Comparison of ENCODE assay signal across 8 cellular contexts in the genomic region with DNA sequence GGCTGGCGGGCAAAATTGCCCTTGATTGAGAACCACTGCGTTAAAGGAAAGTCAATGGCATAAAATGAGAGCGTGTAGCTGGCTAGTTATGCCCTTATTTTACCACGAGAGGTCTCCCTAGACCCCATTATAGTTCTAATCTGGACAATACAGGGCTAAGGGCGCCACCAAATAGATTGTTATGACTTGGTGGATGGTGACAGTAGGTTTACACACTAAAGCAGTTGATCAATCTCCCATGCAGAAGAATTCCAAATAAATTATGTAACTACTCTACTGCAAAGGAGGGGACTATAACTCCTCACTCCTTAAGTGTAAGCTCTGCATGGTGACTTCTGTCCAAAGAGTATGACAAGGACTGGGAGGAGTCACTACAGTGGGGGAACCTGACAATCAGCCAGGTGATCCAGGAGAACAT. TPM values are rescaled to one million over a fixed set of nuclear protein-coding genes. Genes with fewer than 3 reads are reported as not detected.
DNase-seq lines count a peak whose midpoint lies in the region; ATAC-seq and TF ChIP-seq lines count a peak whose summit lies in the region.

No MANE protein-coding gene starts in this region.

- WGBS in esophagus squamous epithelium, 2 donors = 0 to 4% methylated on average over 5 of the region's 5 CpGs

- DNase-seq in activated CD8-positive, alpha-beta memory T cell treated with anti-CD3 and anti-CD28 coated beads for 24 hours = peak; percentile 62
- DNase-seq in activated CD8-positive, alpha-beta memory T cell treated with anti-CD3 and anti-CD28 coated beads, Interleukin-2, amount 50 U/mL, for 48 hours = no peak
- DNase-seq in HK-2 (ENCODE audit: unreplicated experiment) (peak; percentile 24), NCI-H524 treated with DMSO at 0.1 percent for 48 hours (lab: John Stamatoyannopoulos, UW) (peak; percentile 45), esophagus squamous epithelium (lab: John Stamatoyannopoulos, UW) (no peak), naive B cell (peak; percentile 63)
- peak; percentile 39 for DNase-seq in activated CD4-positive, alpha-beta memory T cell treated with anti-CD3 and anti-CD28 coated beads for 36 hours

- no peak for TF ChIP-seq POLR2A in esophagus squamous epithelium (IDR thresholded peaks at IDR 0.05)

- H3K27ac Mint-ChIP-seq in activated CD4-positive, alpha-beta memory T cell treated with anti-CD3 and anti-CD28 coated beads for 36 hours = peak overlapping the region; percentile 5
- H3K27ac Mint-ChIP-seq in naive B cell = no peak overlapping the region

- CTCF ChIA-PET in activated CD4-positive, alpha-beta memory T cell treated with anti-CD3 and anti-CD28 coated beads for 36 hours (lab: Charles Lee) = interaction anchor here (0.7 to 13.2 kb wide), 39 partner anchors 8 to 443 kb away, joined by 3 to 241 read pairs (median 4); partner anchors contain the start of genes DHX40 and GDPD1

- H3K27me3 Mint-ChIP-seq in activated CD4-positive, alpha-beta memory T cell treated with anti-CD3 and anti-CD28 coated beads for 36 hours = no peaks in the 10 kb centered on the region
- no peaks in the 10 kb centered on the region for H3K27me3 Mint-ChIP-seq in naive B cell

- H3K36me3 Mint-ChIP-seq in activated CD4-positive, alpha-beta memory T cell treated with anti-CD3 and anti-CD28 coated beads for 36 hours = no peaks in the 10 kb centered on the region
- H3K36me3 Mint-ChIP-seq in naive B cell = no peaks in the 10 kb centered on the region

- intact Hi-C loops in activated CD4-positive, alpha-beta memory T cell treated with anti-CD3 and anti-CD28 coated beads for 36 hours (cut with micrococcal nuclease) = loop anchor here (1.0 to 2.0 kb wide), 4 partner anchors 18 to 210 kb away; no protein-coding TSS in a partner anchor
- intact Hi-C loops in esophagus squamous epithelium (cut with DNase I) = no loop called here

- H3K4me3 ChIP-seq in esophagus squamous epithelium = no peak overlapping the region

- ATAC-seq in naive B cell (ENCODE audit: low read depth in 2 of 2) (peak; percentile 94 to 95), GM21825 (IDR thresholded peaks at IDR 0.05; ENCODE audit: unreplicated experiment) (no peak)

- TF ChIP-seq CTCF in esophagus squamous epithelium (IDR thresholded peaks at IDR 0.05) = peak; percentile 40 to 89 (median 82)

- H3K36me3 ChIP-seq in esophagus squamous epithelium = no peaks in the 10 kb centered on the region

- H3K4me1 ChIP-seq in esophagus squamous epithelium = peaks cover 0 to 7% (median 3%) of the 10 kb centered on the region in 3 donors

- H3K27ac ChIP-seq in esophagus squamous epithelium = no peak overlapping the region

- H3K4me3 Mint-ChIP-seq in activated CD4-positive, alpha-beta memory T cell treated with anti-CD3 and anti-CD28 coated beads for 36 hours = no peak overlapping the region
- H3K4me3 Mint-ChIP-seq in naive B cell = no peak overlapping the region

- peaks cover 3% of the 10 kb centered on the region for H3K4me1 Mint-ChIP-seq in activated CD4-positive, alpha-beta memory T cell treated with anti-CD3 and anti-CD28 coated beads for 36 hours (ENCODE audit: low read depth)
- H3K4me1 Mint-ChIP-seq in naive B cell = peaks cover 0 to 11% (median 0%) of the 10 kb centered on the region in 3 donors

- no peaks in the 10 kb centered on the region for H3K9me3 ChIP-seq in esophagus squamous epithelium

- H3K9me3 Mint-ChIP-seq in activated CD4-positive, alpha-beta memory T cell treated with anti-CD3 and anti-CD28 coated beads for 36 hours = no peaks in the 10 kb centered on the region
- no peaks in the 10 kb centered on the region for H3K9me3 Mint-ChIP-seq in naive B cell

- no peaks in the 10 kb centered on the region for H3K27me3 ChIP-seq in esophagus squamous epithelium

- POLR2A ChIA-PET in activated CD4-positive, alpha-beta memory T cell treated with anti-CD3 and anti-CD28 coated beads for 36 hours (lab: Charles Lee) = interaction anchor here (1.1 kb wide), 1 partner anchor 130 kb away, joined by 3 read pairs; no protein-coding TSS in a partner anchor

RNA-seq across cellular contexts. Expression of gene YPEL2, which starts 20.4 kb away (rescaled TPM):
- total RNA-seq in activated CD4-positive, alpha-beta memory T cell treated with anti-CD3 and anti-CD28 coated beads for 36 hours = 1 to 10 TPM; 7.6 to 9.4 TPM
- total RNA-seq in esophagus squamous epithelium = 10 to 100 TPM in 2 of 4 donors, 1 to 10 TPM in 2; 5.5 to 18.3 (median 11.2) TPM
- polyA plus RNA-seq in naive B cell (ENCODE audit: low read depth in 6 of 6) = 10 to 100 TPM; 18.8 to 42.5 (median 32.3) TPM

Comparison
In these comparisons a context has a peak if more than half of its experiments do, and no peak if none do; other contexts are left out.
1. DNase-seq: peak in activated CD8-positive, alpha-beta memory T cell treated with anti-CD3 and anti-CD28 coated beads for 24 hours (single experiment), HK-2 (single experiment), NCI-H524 treated with DMSO at 0.1 percent for 48 hours (single experiment), activated CD4-positive, alpha-beta memory T cell treated with anti-CD3 and anti-CD28 coated beads for 36 hours (single experiment) and naive B cell (single experiment); none in activated CD8-positive, alpha-beta memory T cell treated with anti-CD3 and anti-CD28 coated beads, Interleukin-2, amount 50 U/mL, for 48 hours (single experiment) and esophagus squamous epithelium (single experiment).